16 cellular contexts compared by ENCODE assay signal in the genomic region with DNA sequence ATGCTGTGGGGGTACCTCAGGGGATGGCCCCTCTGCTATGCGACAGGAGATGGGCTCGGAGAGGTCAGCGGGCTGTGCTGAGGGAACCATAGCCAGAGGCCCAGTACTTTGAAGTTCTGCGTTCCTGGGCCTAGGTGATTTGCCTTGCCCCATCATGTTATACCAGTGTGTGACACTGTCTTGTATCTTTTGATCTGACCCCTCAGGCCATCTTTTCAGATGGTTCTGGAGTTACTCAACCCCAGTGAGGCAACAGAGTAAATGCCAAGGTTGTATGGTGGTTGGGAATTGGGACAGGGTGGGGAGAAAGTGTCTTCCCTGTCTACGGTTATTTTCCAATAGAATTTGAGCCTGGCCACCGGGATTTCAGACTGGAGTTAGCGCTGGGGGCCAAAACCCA. TPM values are rescaled to one million over a fixed set of nuclear protein-coding genes. Genes with fewer than 3 reads are reported as not detected.
A peak's percentile ranks its signal among the peaks of the same experiment; 100 is the strongest.
DNase-seq lines count a peak whose midpoint lies in the region; FAIRE-seq and TF ChIP-seq lines count a peak whose summit lies in the region.
"Had no signal": no experiment of that assay in that cellular context is flagged by ENCODE, and none has a peak within 500 bp of the region (broad histone marks: within the 10 kb centered on the region; RNA-seq: fewer than 3 reads in every experiment).

No MANE protein-coding gene starts in this region.

- H3K9me3 ChIP-seq in Caco-2 (no peaks in the 10 kb centered on the region), neural cell (ENCODE audit: low read length) (no peaks in the 10 kb centered on the region)
- H3K9me3 ChIP-seq: A549 had no signal

- peaks cover 93% of the 10 kb centered on the region for H3K36me3 Mint-ChIP-seq in Caco-2 (ENCODE audit: insufficient read depth, unreplicated experiment)

- POLR2A ChIA-PET in Caco-2 (lab: Charles Lee), result no interaction called here

- no peak overlapping the region for H3K9ac ChIP-seq in neural cell (ENCODE audit: low read length)

- DNase-seq in Caco-2 (peak; percentile 25 to 55), HTR-8/SVneo (ENCODE audit: insufficient read length, low spot score) (no peak), caudate nucleus (lab: John Stamatoyannopoulos, UW) (no peak), COLO829 (ENCODE audit: low spot score) (no peak), ecto neural progenitor cell (ENCODE audit: low spot score) (no peak), NCI-H1417 (lab: John Stamatoyannopoulos, UW) (no peak)
- DNase-seq: C1 segment of cervical spinal cord, DMS153, H7, NCI-H1105 treated with DMSO at 0.1 percent for 48 hours, NCI-H187, NCI-H226, NCI-H524 treated with DMSO at 0.1 percent for 48 hours, SIG-M5 had no signal

- BruUV-seq in Caco-2 (replicated peaks; lab: Mats Ljungman, UMichigan), result no TSS peak

- no peak overlapping the region for H3K4me2 ChIP-seq in neural cell (ENCODE audit: low read length)
- H3K4me2 ChIP-seq: A549 had no signal

- CTCF ChIA-PET in Caco-2 (lab: Charles Lee), result no interaction called here

- H3K4me3 ChIP-seq in Caco-2 (ENCODE audit: low read depth, low read length) (no peak overlapping the region), neural cell (ENCODE audit: low read length) (peak overlapping the region; percentile 9)
- H3K4me3 ChIP-seq: A549 had no signal

- H3K27me3 Mint-ChIP-seq in Caco-2 (ENCODE audit: insufficient read depth, unreplicated experiment), result no peaks in the 10 kb centered on the region

- peak; percentile 38 for FAIRE-seq in HTR-8/SVneo (lab: Jason Lieb, UNC)
- FAIRE-seq: A549 had no signal

- H3K9me2 ChIP-seq in neural cell (ENCODE audit: insufficient read depth, low read length), result no peaks in the 10 kb centered on the region

- TF ChIP-seq CTCF in Caco-2 (IDR thresholded peaks at IDR 0.05; ENCODE audit: insufficient read depth in 1 of 2, low read depth in 1 of 2, low read length in 1 of 2, severe bottlenecking in 1 of 2, unreplicated experiment in 1 of 2) (no peak), neural cell (IDR thresholded peaks at IDR 0.05; ENCODE audit: poor library complexity, severe bottlenecking) (no peak)

- H3K4me1 Mint-ChIP-seq in Caco-2 (ENCODE audit: low read depth, unreplicated experiment), result peaks cover 33% of the 10 kb centered on the region

- H3K27me3 ChIP-seq in Caco-2 (replicated peaks; ENCODE audit: control insufficient read depth, insufficient read depth, low read length), result no peaks in the 10 kb centered on the region
- no peaks in the 10 kb centered on the region for H3K27me3 ChIP-seq in neural cell (ENCODE audit: insufficient read depth, low read depth, low read length)

- intact Hi-C loops in Caco-2 (cut with micrococcal nuclease; ENCODE audit: unreplicated experiment), result no loop called here

- no peak overlapping the region for H3K4me3 Mint-ChIP-seq in Caco-2 (ENCODE audit: unreplicated experiment)

- H3K27ac ChIP-seq in caudate nucleus (ENCODE audit: low read depth, low read length) (peak overlapping the region; percentile 50), neural cell (ENCODE audit: low read length) (no peak overlapping the region)
- H3K27ac ChIP-seq: A549 had no signal

- H3K79me2 ChIP-seq in neural cell (replicated peaks; ENCODE audit: insufficient read depth, low read length), result peaks cover 91% of the 10 kb centered on the region

- no peaks in the 10 kb centered on the region for H3F3A ChIP-seq in neural cell (ENCODE audit: insufficient read depth, low read length, poor library complexity, severe bottlenecking)

- H3K27ac Mint-ChIP-seq in Caco-2 (ENCODE audit: unreplicated experiment), result no peak overlapping the region

- peaks cover 33% of the 10 kb centered on the region for H3K4me1 ChIP-seq in Caco-2

- no peaks in the 10 kb centered on the region for H3K9me3 Mint-ChIP-seq in Caco-2 (ENCODE audit: unreplicated experiment)

- peaks cover 7% of the 10 kb centered on the region for H3K36me3 ChIP-seq in Caco-2 (ENCODE audit: control insufficient read depth, insufficient read depth, low read length)
- peaks cover 24% of the 10 kb centered on the region for H3K36me3 ChIP-seq in neural cell (ENCODE audit: insufficient read depth, low read length)

- no peak overlapping the region for H2AFZ ChIP-seq in neural cell (ENCODE audit: low read depth, low read length)

- TF ChIP-seq EP300 in neural cell (conservative IDR thresholded peaks at IDR 0.05; ENCODE audit: poor library complexity, severe bottlenecking), result no peak

- TF ChIP-seq RAD21 in neural cell (conservative IDR thresholded peaks at IDR 0.05), result no peak

- no peaks in the 10 kb centered on the region for H4K20me1 ChIP-seq in neural cell (ENCODE audit: insufficient read depth)

TF ChIP-seq in neural cell, 6 proteins besides CTCF, POLR2A, EP300 and RAD21:
- TF ChIP-seq EZH2 (IDR thresholded peaks at IDR 0.05; ENCODE audit: borderline replicate concordance, insufficient read depth, low read length, poor library complexity, severe bottlenecking) (no peak), TAF1 (IDR thresholded peaks at IDR 0.05; ENCODE audit: low read depth) (no peak), MXI1 (conservative IDR thresholded peaks at IDR 0.05; ENCODE audit: poor library complexity, severe bottlenecking) (no peak), SMC3 (conservative IDR thresholded peaks at IDR 0.05; ENCODE audit: poor library complexity) (no peak), POLR2AphosphoS5 (IDR thresholded peaks at IDR 0.05) (no peak), REST (IDR thresholded peaks at IDR 0.05; ENCODE audit: borderline replicate concordance) (no peak)

RNA-seq across cellular contexts. Expression of gene MSI2, which starts 8.5 kb away (rescaled TPM):
- total RNA-seq in Caco-2 (2022), result 174 and 185 TPM in 2 replicates
- 61.4 and 73.2 TPM in 2 replicates for polyA plus RNA-seq in neural cell
- 153 and 175 TPM in 2 replicates for polyA minus RNA-seq in neural cell

Comparison
In these comparisons a context has a peak if more than half of its experiments do, and no peak if none do; other contexts are left out.
1. DNase-seq: peak in Caco-2 (2 of 2); none in HTR-8/SVneo (single experiment), caudate nucleus (0 of 61), COLO829 (single experiment), ecto neural progenitor cell (single experiment) and NCI-H1417 (0 of 3).